8 cellular contexts compared by ENCODE assay signal in genomic region chrX:38664285-38664684, GRCh38.
DNase-seq lines count a peak whose midpoint lies in the region; ATAC-seq, FAIRE-seq and TF ChIP-seq lines count a peak whose summit lies in the region.

No MANE protein-coding gene starts in this region.

- H3K27ac ChIP-seq in dorsolateral prefrontal cortex (no peak overlapping the region), pancreas (no peak overlapping the region)

- no peaks in the 10 kb centered on the region for H3K9me3 ChIP-seq in pancreas

- intact Hi-C loops in dorsolateral prefrontal cortex (cut with DNase I) = no loop called here
- intact Hi-C loops in pancreas (cut with DNase I) = no loop called here

- peak in 3 of 4 donors; percentile 67 to 80 (median 76) for ATAC-seq in pancreas
- no peak for ATAC-seq in HG02759 (IDR thresholded peaks at IDR 0.05; ENCODE audit: unreplicated experiment)

- no peaks in the 10 kb centered on the region for H3K36me3 ChIP-seq in pancreas

- TF ChIP-seq CTCF in dorsolateral prefrontal cortex (IDR thresholded peaks at IDR 0.05 in 54 of 56, conservative IDR thresholded peaks at IDR 0.05 in 2 of 56; ENCODE audit: low read depth in 1 of 56, partially characterized antibody in 56 of 56) (peak in 53 of 56 donors; percentile 25 to 66 (median 48)), pancreas (IDR thresholded peaks at IDR 0.05) (peak; percentile 11 to 31 (median 26))

- FAIRE-seq in GM12892 (lab: Jason Lieb, UNC) (peak; percentile 63), pancreas (lab: Jason Lieb, UNC) (no peak)

- DNase-seq in AG20443 (ENCODE audit: low spot score) (peak; percentile 45), GM12892 (ENCODE audit: insufficient read length) (no peak), NCI-H526 (lab: John Stamatoyannopoulos, UW) (peak; percentile 5 to 68), dorsolateral prefrontal cortex (peak in 1 of 10 donors; percentile 15), pancreas (peak in 1 of 6 donors; percentile 24)
- no peak for DNase-seq in stimulated activated CD4-positive, alpha-beta T cell treated with anti-CD3 and anti-CD28 coated beads, Interleukin-4, amount 100 ng/mL, for 24 hours
- no peak for DNase-seq in activated naive CD4-positive, alpha-beta T cell treated with anti-CD3 and anti-CD28 coated beads, Interleukin-2, amount 50 U/mL, for 16 hours

- TF ChIP-seq POLR2A in GM12892 (IDR thresholded peaks at IDR 0.05; ENCODE audit: low read depth, low read length) = no peak

- H3K27me3 ChIP-seq in dorsolateral prefrontal cortex (peaks cover 0 to 66% (median 11%) of the 10 kb centered on the region in 45 donors), pancreas (no peaks in the 10 kb centered on the region)

- 7 to 8% methylated on average over 5 of the region's 5 CpGs for WGBS in pancreas, 2 donors

- no peak overlapping the region for H3K4me3 ChIP-seq in dorsolateral prefrontal cortex
- no peak overlapping the region for H3K4me3 ChIP-seq in pancreas

- H3K4me1 ChIP-seq in pancreas = peaks cover 0 to 5% (median 0%) of the 10 kb centered on the region in 3 donors

Comparison
In these comparisons a context has a peak if more than half of its experiments do, and no peak if none do; other contexts are left out.
1. DNase-seq: peak in AG20443 (single experiment) and NCI-H526 (2 of 2); none in GM12892 (single experiment), stimulated activated CD4-positive, alpha-beta T cell treated with anti-CD3 and anti-CD28 coated beads, Interleukin-4, amount 100 ng/mL, for 24 hours (single experiment) and activated naive CD4-positive, alpha-beta T cell treated with anti-CD3 and anti-CD28 coated beads, Interleukin-2, amount 50 U/mL, for 16 hours (single experiment).